17 cellular contexts compared by ENCODE assay signal in the genomic region with DNA sequence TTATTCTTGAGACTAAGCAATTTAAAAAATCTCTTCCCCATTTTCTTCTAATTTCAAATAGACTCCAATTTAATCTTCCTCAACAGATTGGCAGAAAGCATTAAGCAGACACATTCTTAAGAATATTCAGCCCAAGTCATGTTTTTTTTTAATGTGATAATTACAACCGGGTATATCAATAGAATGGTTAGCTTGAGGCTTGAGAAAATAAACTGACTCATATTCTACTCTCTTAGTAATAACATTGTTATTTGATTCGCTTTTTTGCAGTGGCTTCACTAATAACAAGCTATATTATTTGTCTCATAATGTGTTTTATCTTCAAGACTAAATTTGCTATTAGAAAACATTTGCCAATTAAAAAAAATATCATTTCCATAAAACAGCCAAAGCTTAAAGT.
DNase-seq lines count a peak whose midpoint lies in the region; ATAC-seq, FAIRE-seq and TF ChIP-seq lines count a peak whose summit lies in the region.
"Had no signal": no experiment of that assay in that cellular context is flagged by ENCODE, and none has a peak within 500 bp of the region (broad histone marks: within the 10 kb centered on the region; RNA-seq: fewer than 3 reads in every experiment).

No MANE protein-coding gene starts in this region.

- TF ChIP-seq CTCF in HCT116 (IDR thresholded peaks at IDR 0.05 in 2 of 3, conservative IDR thresholded peaks at IDR 0.05 in 1 of 3; ENCODE audit: borderline replicate concordance in 1 of 3, insufficient read depth in 1 of 3, low read depth in 2 of 3, low read length in 2 of 3) (no peak), PC-3 (conservative IDR thresholded peaks at IDR 0.05; ENCODE audit: low read depth, low read length) (no peak), astrocyte of the spinal cord (IDR thresholded peaks at IDR 0.05; ENCODE audit: low read depth, low read length) (no peak), GM13976 (IDR thresholded peaks at IDR 0.05; ENCODE audit: borderline replicate concordance, control extremely low read depth, extremely low read depth, insufficient read depth, missing control alignments) (no peak)

- POLR2A ChIA-PET in HCT116 (lab: Charles Lee) (no interaction called here), PC-3 (lab: Charles Lee; ENCODE audit: unreplicated experiment) (no interaction called here)

- no peak for TF ChIP-seq POLR2A in HCT116 (IDR thresholded peaks at IDR 0.05; ENCODE audit: borderline replicate concordance, extremely low read depth, insufficient read depth, insufficient read length)

- no peaks in the 10 kb centered on the region for H3K4me1 ChIP-seq in HCT116 (ENCODE audit: control insufficient read depth in 1 of 2, insufficient read depth in 2 of 2, low read length in 2 of 2)
- peaks cover 8% of the 10 kb centered on the region; the same call in 1 of the 2 replicates for H3K4me1 ChIP-seq in PC-3 (ENCODE audit: insufficient read depth, low read length)
- H3K4me1 ChIP-seq: SJCRH30 had no signal

- RAD21 ChIA-PET in HCT116 (lab: Charles Lee; ENCODE audit: low non-redundant PET in 1 of 2, low total read pairs in 2 of 2, uncharacterized antibody in 2 of 2, unreplicated experiment in 2 of 2), result no interaction called here

- H3K36me3 ChIP-seq in HCT116 (ENCODE audit: control insufficient read depth in 1 of 2, insufficient read depth in 2 of 2, low read length in 2 of 2), result no peaks in the 10 kb centered on the region
- H3K36me3 ChIP-seq in PC-3 (ENCODE audit: low read depth, low read length), result no peaks in the 10 kb centered on the region
- H3K36me3 ChIP-seq: SJCRH30 had no signal

- H4K20me1 ChIP-seq in HCT116 (ENCODE audit: insufficient read depth) (no peaks in the 10 kb centered on the region), PC-3 (ENCODE audit: low read length) (no peaks in the 10 kb centered on the region)

- in situ Hi-C loops in astrocyte of the spinal cord (cut with HindIII; ENCODE audit: low sequenced_read_pairs) (no loop called here), GM13976 (cut with MboI; ENCODE audit: low sequenced_read_pairs, unreplicated experiment) (no loop called here)

- no peak overlapping the region for H3K4me2 ChIP-seq in HCT116 (ENCODE audit: low read length)
- H3K4me2 ChIP-seq in PC-3 (ENCODE audit: low read length), result peak overlapping the region; percentile 37; the same call in 1 of the 2 replicates

- no peak for TF ChIP-seq RAD21 in HCT116 (IDR thresholded peaks at IDR 0.05; ENCODE audit: low read depth)

- no peaks in the 10 kb centered on the region for H3F3A ChIP-seq in PC-3 (ENCODE audit: low read length, unreplicated experiment)

- no peak overlapping the region for H3K27ac ChIP-seq in HCT116 (ENCODE audit: low read depth, low read length)
- H3K27ac ChIP-seq in PC-3 (ENCODE audit: low read length), result no peak overlapping the region
- H3K27ac ChIP-seq: C4-2B, SJCRH30 had no signal

- BruUV-seq in HCT116 (replicated peaks; lab: Mats Ljungman, UMichigan) (no TSS peak), PC-3 (replicated peaks; lab: Mats Ljungman, UMichigan) (no TSS peak)

- ATAC-seq in HCT116 (no peak), PC-3 (peak; percentile 60), HG03135 (IDR thresholded peaks at IDR 0.05; ENCODE audit: unreplicated experiment) (no peak)

- H3K27me3 ChIP-seq in HCT116 (ENCODE audit: insufficient read depth, low read length), result no peaks in the 10 kb centered on the region
- no peaks in the 10 kb centered on the region for H3K27me3 ChIP-seq in PC-3 (ENCODE audit: low read length)
- H3K27me3 ChIP-seq: SJCRH30 had no signal

- H3K9me3 ChIP-seq in HCT116 (ENCODE audit: control insufficient read depth in 1 of 2, insufficient read depth in 1 of 2, low read depth in 1 of 2, low read length in 2 of 2) (no peaks in the 10 kb centered on the region), PC-3 (ENCODE audit: low read length) (no peaks in the 10 kb centered on the region)
- H3K9me3 ChIP-seq: SJCRH30 had no signal

- H3K4me3 ChIP-seq in HCT116 (replicated peaks in 1 of 2; ENCODE audit: low read depth in 1 of 2, low read length in 2 of 2) (no peak overlapping the region), PC-3 (ENCODE audit: low read length) (no peak overlapping the region), astrocyte of the spinal cord (ENCODE audit: low read depth, low read length) (no peak overlapping the region)
- H3K4me3 ChIP-seq: SJCRH30 had no signal

- CTCF ChIA-PET in HCT116 (lab: Charles Lee), result no interaction called here
- CTCF ChIA-PET in PC-3 (lab: Charles Lee), result no interaction called here

- intact Hi-C loops in HCT116 (cut with micrococcal nuclease) (no loop called here), PC-3 (cut with micrococcal nuclease) (no loop called here)

- no peaks in the 10 kb centered on the region for H3K79me2 ChIP-seq in HCT116 (ENCODE audit: insufficient read depth, low read length)
- H3K79me2 ChIP-seq in PC-3 (ENCODE audit: low read length), result no peaks in the 10 kb centered on the region

- H2AFZ ChIP-seq in HCT116 (ENCODE audit: low read depth, low read length, poor library complexity, severe bottlenecking) (peak overlapping the region; percentile 69), PC-3 (ENCODE audit: low read length) (no peak overlapping the region)

- H3K9me2 ChIP-seq in HCT116 (ENCODE audit: insufficient read depth) (no peaks in the 10 kb centered on the region), PC-3 (replicated peaks; ENCODE audit: low read length) (no peaks in the 10 kb centered on the region)

- H3K9ac ChIP-seq in HCT116 (ENCODE audit: low read length), result no peak overlapping the region
- H3K9ac ChIP-seq in PC-3 (ENCODE audit: low read length), result no peak overlapping the region

- DNase-seq in HCT116 (ENCODE audit: low read depth, low spot score) (no peak), PC-3 (peak; percentile 25), astrocyte of the spinal cord (ENCODE audit: low read depth, low spot score) (peak; percentile 40), GM13976 (ENCODE audit: low spot score) (no peak), NCI-H1417 treated with DMSO at 0.1 percent for 48 hours (lab: John Stamatoyannopoulos, UW) (no peak), HTR-8/SVneo (ENCODE audit: insufficient read length, low spot score) (no peak)
- DNase-seq: AML-193, DMS79, H9, KBM-7, MV-4-11, NCI-H1417, NCI-H1930, NCI-H526, SJCRH30 had no signal

- no peak for FAIRE-seq in HTR-8/SVneo (lab: Jason Lieb, UNC)

TF ChIP-seq in HCT116, 20 proteins besides CTCF, POLR2A, EP300 and RAD21:
- TF ChIP-seq SP1 (IDR thresholded peaks at IDR 0.05; ENCODE audit: low read depth), result no peak

Comparison
In these comparisons a context has a peak if more than half of its experiments do, and no peak if none do; other contexts are left out.
1. DNase-seq: peak in PC-3 (single experiment) and astrocyte of the spinal cord (single experiment); none in HCT116 (single experiment), GM13976 (single experiment), NCI-H1417 treated with DMSO at 0.1 percent for 48 hours (single experiment) and HTR-8/SVneo (single experiment).